8 cellular contexts compared by ENCODE assay signal in the genomic region with DNA sequence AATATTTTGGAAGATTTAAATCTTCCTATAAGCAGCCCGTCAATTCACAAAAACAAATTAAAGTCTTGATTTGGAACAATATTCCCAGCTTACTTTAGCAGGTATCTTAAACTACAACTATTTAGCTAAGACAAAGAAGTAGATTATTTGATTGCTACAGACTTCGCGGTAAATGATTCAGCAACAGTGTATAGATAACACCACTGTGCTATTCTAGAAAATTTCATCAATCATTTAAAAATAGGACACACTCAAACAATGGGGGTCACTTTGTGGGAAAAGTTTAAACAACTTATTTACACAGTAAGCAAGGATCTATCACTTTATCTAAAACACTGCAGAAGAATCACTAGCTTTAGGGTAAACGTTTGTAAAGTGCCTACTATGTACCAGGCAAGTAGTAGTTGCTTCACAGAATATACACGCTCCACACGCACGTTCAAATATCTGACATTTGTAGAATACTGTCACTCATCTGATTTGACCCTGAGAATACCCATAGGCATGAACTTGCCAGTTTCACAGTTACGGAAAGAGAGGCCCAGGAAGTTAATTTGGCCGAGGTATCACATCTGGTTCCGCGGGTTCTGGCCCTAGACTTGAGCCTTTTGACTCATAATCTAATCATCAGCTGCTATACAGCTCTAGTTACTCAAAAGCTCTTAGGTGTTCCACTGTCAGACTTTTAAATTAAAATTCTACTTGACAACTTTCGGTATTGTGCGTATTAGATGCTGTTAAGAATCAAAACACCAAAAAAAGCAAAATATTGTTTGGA. TPM values are rescaled to one million over a fixed set of nuclear protein-coding genes. Genes with fewer than 3 reads are reported as not detected.
A peak's percentile ranks its signal among the peaks of the same experiment; 100 is the strongest.
DNase-seq lines count a peak whose midpoint lies in the region; ATAC-seq, FAIRE-seq and TF ChIP-seq lines count a peak whose summit lies in the region.

No MANE protein-coding gene starts in this region.

- TF ChIP-seq POLR2A in Peyer's patch (IDR thresholded peaks at IDR 0.05) (no peak), esophagus squamous epithelium (IDR thresholded peaks at IDR 0.05) (peak in 1 of 4 donors; percentile 6)

- H3K36me3 ChIP-seq in Peyer's patch (no peaks in the 10 kb centered on the region), esophagus squamous epithelium (peaks cover 0 to 6% (median 0%) of the 10 kb centered on the region in 3 donors), pancreas (no peaks in the 10 kb centered on the region)

- TF ChIP-seq CTCF in GM12875 (IDR thresholded peaks at IDR 0.05; ENCODE audit: borderline replicate concordance, insufficient read depth, low read depth, low read length) (no peak), Peyer's patch (IDR thresholded peaks at IDR 0.05) (no peak), esophagus squamous epithelium (IDR thresholded peaks at IDR 0.05) (no peak), pancreas (IDR thresholded peaks at IDR 0.05) (no peak)

- DNase-seq in Peyer's patch: no peak
- DNase-seq in esophagus squamous epithelium (lab: John Stamatoyannopoulos, UW): no peak
- peak in 2 of 6 donors; percentile 14 to 15 for DNase-seq in pancreas
- no peak for DNase-seq in central memory CD4-positive, alpha-beta T cell
- no peak for DNase-seq in posterior vena cava (ENCODE audit: low spot score)

- intact Hi-C loops in esophagus squamous epithelium (cut with DNase I): no loop called here
- intact Hi-C loops in pancreas (cut with DNase I): no loop called here
- intact Hi-C loops in posterior vena cava (cut with DNase I): no loop called here

- no peaks in the 10 kb centered on the region for H3K27me3 ChIP-seq in Peyer's patch
- H3K27me3 ChIP-seq in esophagus squamous epithelium: no peaks in the 10 kb centered on the region
- H3K27me3 ChIP-seq in pancreas: no peaks in the 10 kb centered on the region

- H3K27ac ChIP-seq in Peyer's patch: peak overlapping the region in 2 of 4 donors; percentile 64 to 70
- H3K27ac ChIP-seq in esophagus squamous epithelium: peak overlapping the region; percentile 94 to 99 (median 96)
- H3K27ac ChIP-seq in pancreas: peak overlapping the region; percentile 66 to 85 (median 76)

- H3K9me3 ChIP-seq in Peyer's patch (no peaks in the 10 kb centered on the region), esophagus squamous epithelium (no peaks in the 10 kb centered on the region), pancreas (no peaks in the 10 kb centered on the region)

- H3K4me3 ChIP-seq in GM12875 (ENCODE audit: low read depth, low read length) (peak overlapping the region; percentile 65), Peyer's patch (peak overlapping the region; percentile 54 to 73 (median 67)), esophagus squamous epithelium (peak overlapping the region; percentile 63 to 97 (median 77)), pancreas (peak overlapping the region; percentile 60 to 86 (median 71))

- WGBS in esophagus squamous epithelium, 2 donors: 22 to 28% methylated on average over 13 of the region's 13 CpGs
- WGBS in pancreas, 2 donors: 15 to 16% methylated on average over 13 of the region's 13 CpGs

- ATAC-seq in pancreas: peak; percentile 14 to 40 (median 20)
- no peak for ATAC-seq in GM21367 (IDR thresholded peaks at IDR 0.05; ENCODE audit: unreplicated experiment)
- no peak for ATAC-seq in HG02759 (IDR thresholded peaks at IDR 0.05; ENCODE audit: unreplicated experiment)

- peaks cover 0 to 7% (median 0%) of the 10 kb centered on the region in 4 donors for H3K4me1 ChIP-seq in Peyer's patch
- H3K4me1 ChIP-seq in esophagus squamous epithelium: peaks cover 0 to 40% (median 3%) of the 10 kb centered on the region in 3 donors
- peaks cover 0 to 8% (median 0%) of the 10 kb centered on the region in 3 donors for H3K4me1 ChIP-seq in pancreas

- no peak for FAIRE-seq in pancreas (lab: Jason Lieb, UNC)

RNA-seq across cellular contexts. Expression of gene DENND2C, which starts 0.9 kb away (rescaled TPM):
- total RNA-seq in Peyer's patch (10 to 100 TPM in 1 of 4 donors, 1 to 10 TPM in 1, under 1 TPM in 2; 0.35 to 17.3 (median 0.82) TPM), esophagus squamous epithelium (10 to 100 TPM; 30.3 to 67.0 (median 41.2) TPM), pancreas (1 to 10 TPM; 1.0 to 2.5 (median 2.0) TPM), posterior vena cava (1 to 10 TPM; 2.7 to 4.8 TPM)
- 1 to 10 TPM; 1.2 to 2.6 TPM for polyA plus RNA-seq in pancreas

RNA-seq across cellular contexts. Expression of gene AMPD1, which starts 26.4 kb away (rescaled TPM):
- 1 to 10 TPM in 3 of 4 donors, not detected in 1; 1.2 to 4.4 (median 2.5) TPM for total RNA-seq in Peyer's patch
- under 1 TPM in 2 of 4 donors, not detected in 2; 0.32 to 0.57 TPM for total RNA-seq in esophagus squamous epithelium
- under 1 TPM in 1 of 6 donors, not detected in 5; 0.47 TPM for total RNA-seq in pancreas
- polyA plus RNA-seq in pancreas: not detected
- total RNA-seq in posterior vena cava: not detected

RNA-seq across cellular contexts. Expression of gene NRAS, which starts 47.6 kb away (rescaled TPM):
- total RNA-seq in Peyer's patch (10 to 100 TPM; 26.4 to 44.0 (median 29.7) TPM), esophagus squamous epithelium (10 to 100 TPM; 18.4 to 38.0 (median 30.1) TPM), pancreas (10 to 100 TPM in 4 of 6 donors, 1 to 10 TPM in 2; 6.5 to 18.4 (median 10.8) TPM), posterior vena cava (10 to 100 TPM; 19.9 to 24.8 TPM)
- 1 to 10 TPM; 5.4 to 8.5 TPM for polyA plus RNA-seq in pancreas

Comparison
In these comparisons a context has a peak if more than half of its experiments do, and no peak if none do; other contexts are left out.
1. ATAC-seq: peak in pancreas (4 of 4); none in GM21367 (single experiment) and HG02759 (single experiment).
2. Peak in every context shown above with its lines, with median percentiles within 50 percentile points of each other: H3K4me3 ChIP-seq.